8 cellular contexts compared by ENCODE assay signal in genomic region chr2:231037731-231038482, GRCh38. TPM values are rescaled to one million over a fixed set of nuclear protein-coding genes. Genes with fewer than 3 reads are reported as not detected.
DNase-seq lines count a peak whose midpoint lies in the region; ATAC-seq and TF ChIP-seq lines count a peak whose summit lies in the region.

No MANE protein-coding gene starts in this region.

- peaks cover 0 to 4% (median 0%) of the 10 kb centered on the region in 5 donors for H3K36me3 Mint-ChIP-seq in naive thymus-derived CD4-positive, alpha-beta T cell

- peaks cover 0 to 10% (median 0%) of the 10 kb centered on the region in 11 experiments; a peak in 3 of 22 replicates for H4K20me1 ChIP-seq in BLaER1 treated with 17β-estradiol and CSF1 and Interleukin-3, amounts not matched to agents 10 nM and 100 nM

- intact Hi-C loops in dorsolateral prefrontal cortex (cut with DNase I), result loop anchor here (1.0 to 10.0 kb wide), 6 partner anchors 15 to 323 kb away; partner anchors contain the start of genes CAB39 (in 1 of the 2) and ITM2C (in 1 of the 2)
- intact Hi-C loops in naive thymus-derived CD4-positive, alpha-beta T cell (cut with micrococcal nuclease), result no loop called here

- peaks cover 59 to 84% (median 72%) of the 10 kb centered on the region in 11 experiments for H3K27me3 ChIP-seq in BLaER1 treated with 17β-estradiol and CSF1 and Interleukin-3, amounts not matched to agents 10 nM and 100 nM
- peaks cover 47% of the 10 kb centered on the region for H3K27me3 ChIP-seq in HL-60 (ENCODE audit: insufficient read depth, poor library complexity, severe bottlenecking)
- H3K27me3 ChIP-seq in dorsolateral prefrontal cortex, result no peaks in the 10 kb centered on the region
- H3K27me3 ChIP-seq in naive thymus-derived CD4-positive, alpha-beta T cell (ENCODE audit: control insufficient read depth in 2 of 2, insufficient read depth in 2 of 2, low read length in 2 of 2), result peaks cover 6 to 9% of the 10 kb centered on the region in 2 donors

- H3K4me1 ChIP-seq in BLaER1 treated with 17β-estradiol and CSF1 and Interleukin-3, amounts not matched to agents 10 nM and 100 nM, result peaks cover 0 to 10% (median 2%) of the 10 kb centered on the region in 10 experiments; a peak in 7 of 20 replicates
- H3K4me1 ChIP-seq in naive thymus-derived CD4-positive, alpha-beta T cell (ENCODE audit: control insufficient read depth in 2 of 2, insufficient read depth in 2 of 2, low read length in 2 of 2), result no peaks in the 10 kb centered on the region

- TF ChIP-seq CTCF in HL-60 (IDR thresholded peaks at IDR 0.05; ENCODE audit: insufficient read depth, low read length), result no peak
- peak in 20 of 56 donors; percentile 11 to 62 (median 30) for TF ChIP-seq CTCF in dorsolateral prefrontal cortex (IDR thresholded peaks at IDR 0.05 in 54 of 56, conservative IDR thresholded peaks at IDR 0.05 in 2 of 56; ENCODE audit: low read depth in 1 of 56, partially characterized antibody in 56 of 56)

- no peak overlapping the region for H3K27ac Mint-ChIP-seq in naive thymus-derived CD4-positive, alpha-beta T cell

- peak overlapping the region in 3 of 11 experiments; percentile 36 to 60 (median 50); a peak in 3 of 22 replicates for H3K9ac ChIP-seq in BLaER1 treated with 17β-estradiol and CSF1 and Interleukin-3, amounts not matched to agents 10 nM and 100 nM

- POLR2A ChIA-PET in naive thymus-derived CD4-positive, alpha-beta T cell (lab: Charles Lee), result no interaction called here

- H3K4me2 ChIP-seq in BLaER1 treated with 17β-estradiol and CSF1 and Interleukin-3, amounts not matched to agents 10 nM and 100 nM, result peak overlapping the region; percentile 78 to 94 (median 87)

- peak; percentile 48 for ATAC-seq in naive thymus-derived CD4-positive, alpha-beta T cell
- ATAC-seq in GM19035 (IDR thresholded peaks at IDR 0.05; ENCODE audit: unreplicated experiment) (no peak), HG03025 (IDR thresholded peaks at IDR 0.05; ENCODE audit: low FRiP score, unreplicated experiment) (no peak)

- no peaks in the 10 kb centered on the region for H3K9me3 Mint-ChIP-seq in naive thymus-derived CD4-positive, alpha-beta T cell

- H3K27ac ChIP-seq in BLaER1 treated with 17β-estradiol and CSF1 and Interleukin-3, amounts not matched to agents 10 nM and 100 nM, result no peak overlapping the region
- H3K27ac ChIP-seq in HL-60 (replicated peaks) (no peak overlapping the region), dorsolateral prefrontal cortex (peak overlapping the region in 58 of 59 donors; percentile 75 to 96 (median 91))
- H3K27ac ChIP-seq in naive thymus-derived CD4-positive, alpha-beta T cell (ENCODE audit: low read depth, low read length), result no peak overlapping the region

- CTCF ChIA-PET in naive thymus-derived CD4-positive, alpha-beta T cell (lab: Charles Lee), result no interaction called here

- H3K9me3 ChIP-seq in BLaER1 treated with 17β-estradiol and CSF1 and Interleukin-3, amounts not matched to agents 10 nM and 100 nM (replicated peaks in 1 of 11), result no peaks in the 10 kb centered on the region
- H3K9me3 ChIP-seq in naive thymus-derived CD4-positive, alpha-beta T cell (ENCODE audit: control insufficient read depth in 2 of 3, low read length in 3 of 3), result no peaks in the 10 kb centered on the region

- H3K36me3 ChIP-seq in BLaER1 treated with 17β-estradiol and CSF1 and Interleukin-3, amounts not matched to agents 10 nM and 100 nM, result no peaks in the 10 kb centered on the region
- no peaks in the 10 kb centered on the region for H3K36me3 ChIP-seq in naive thymus-derived CD4-positive, alpha-beta T cell (ENCODE audit: control insufficient read depth in 2 of 3, insufficient read depth in 3 of 3, low read length in 3 of 3)

- peaks cover 60 to 82% (median 65%) of the 10 kb centered on the region in 5 donors for H3K27me3 Mint-ChIP-seq in naive thymus-derived CD4-positive, alpha-beta T cell

- H3K4me1 Mint-ChIP-seq in naive thymus-derived CD4-positive, alpha-beta T cell, result peaks cover 0 to 7% (median 5%) of the 10 kb centered on the region in 7 donors

- no peak for DNase-seq in HL-60 (ENCODE audit: low read depth in 1 of 2, low spot score in 1 of 2)
- DNase-seq in dorsolateral prefrontal cortex, result peak in 3 of 10 donors; percentile 58 to 83 (median 73)
- no peak for DNase-seq in naive thymus-derived CD4-positive, alpha-beta T cell
- no peak for DNase-seq in mesenteric fat pad (ENCODE audit: low spot score)
- no peak for DNase-seq in NCI-H2107 (lab: John Stamatoyannopoulos, UW)

- peak overlapping the region in 8 of 10 donors; percentile 43 to 78 (median 58) for H3K4me3 Mint-ChIP-seq in naive thymus-derived CD4-positive, alpha-beta T cell

- H3K4me3 ChIP-seq in BLaER1 treated with 17β-estradiol and CSF1 and Interleukin-3, amounts not matched to agents 10 nM and 100 nM, result peak overlapping the region; percentile 45 to 69 (median 58)
- H3K4me3 ChIP-seq in HL-60 (replicated peaks; ENCODE audit: insufficient read depth, low read length) (peak overlapping the region; percentile 0), dorsolateral prefrontal cortex (peak overlapping the region; percentile 43 to 81 (median 70))
- H3K4me3 ChIP-seq in naive thymus-derived CD4-positive, alpha-beta T cell (ENCODE audit: low read length), result no peak overlapping the region

RNA-seq across cellular contexts. Expression of gene C2orf72, which starts 0.6 kb away (rescaled TPM):
- total RNA-seq in dorsolateral prefrontal cortex (100 to 1,000 TPM in 9 of 120 experiments, 10 to 100 TPM in 111; 46.0 to 121 (median 74.5) TPM), mesenteric fat pad (not detected)
- total RNA-seq in naive thymus-derived CD4-positive, alpha-beta T cell, result under 1 TPM in 1 of 5 experiments, not detected in 4; 0.60 TPM
- not detected for polyA plus RNA-seq in naive thymus-derived CD4-positive, alpha-beta T cell

RNA-seq across cellular contexts. Expression of gene PSMD1, which starts 18.8 kb away (rescaled TPM):
- total RNA-seq in dorsolateral prefrontal cortex, result 100 to 1,000 TPM in 101 of 120 experiments, 10 to 100 TPM in 19; 86.5 to 175 (median 121) TPM
- total RNA-seq in naive thymus-derived CD4-positive, alpha-beta T cell, result 100 to 1,000 TPM in 1 of 5 experiments, 10 to 100 TPM in 4; 30.3 to 121 (median 40.1) TPM
- 10 to 100 TPM; 58.2 to 63.3 TPM for polyA plus RNA-seq in naive thymus-derived CD4-positive, alpha-beta T cell
- total RNA-seq in mesenteric fat pad, result 101 TPM

RNA-seq across cellular contexts. Expression of gene SPATA3, which starts 42.0 kb away (rescaled TPM):
- total RNA-seq in dorsolateral prefrontal cortex, result under 1 TPM in 6 of 120 experiments, not detected in 114; 0.37 to 0.81 (median 0.63) TPM
- not detected for total RNA-seq in naive thymus-derived CD4-positive, alpha-beta T cell
- not detected for polyA plus RNA-seq in naive thymus-derived CD4-positive, alpha-beta T cell
- not detected for total RNA-seq in mesenteric fat pad

Comparison
In these comparisons a context has a peak if more than half of its experiments do, and no peak if none do; other contexts are left out.
1. H3K27ac ChIP-seq: peak in dorsolateral prefrontal cortex (58 of 59); none in BLaER1 treated with 17β-estradiol and CSF1 and Interleukin-3, amounts not matched to agents 10 nM and 100 nM (0 of 11), HL-60 (single experiment) and naive thymus-derived CD4-positive, alpha-beta T cell (single experiment).
2. RNA of gene C2orf72, which starts 0.6 kb away (total RNA-seq): 46.0 to 121 TPM in dorsolateral prefrontal cortex; not detected in mesenteric fat pad (single experiment) and 0.60 TPM in naive thymus-derived CD4-positive, alpha-beta T cell; every median in the first group is over 10 times any median in the second.
3. intact Hi-C loops: an anchor here in dorsolateral prefrontal cortex (1.0 to 10.0 kb wide); none called in naive thymus-derived CD4-positive, alpha-beta T cell.